In genomic region chr5:128538249-128539037, GRCh38 we compare ENCODE assay signal across 8 cellular contexts. TPM values are rescaled to one million over a fixed set of nuclear protein-coding genes. Genes with fewer than 3 reads are reported as not detected.
DNase-seq lines count a peak whose midpoint lies in the region; ATAC-seq and TF ChIP-seq lines count a peak whose summit lies in the region.

No MANE protein-coding gene starts in this region.

- in situ Hi-C loops in GM13976 (cut with MboI; ENCODE audit: low sequenced_read_pairs, unreplicated experiment), result no loop called here

- TF ChIP-seq CTCF in GM13976 (IDR thresholded peaks at IDR 0.05; ENCODE audit: borderline replicate concordance, control extremely low read depth, extremely low read depth, insufficient read depth, missing control alignments), result no peak
- no peak for TF ChIP-seq CTCF in esophagus squamous epithelium (IDR thresholded peaks at IDR 0.05)

- H3K4me3 Mint-ChIP-seq in naive thymus-derived CD4-positive, alpha-beta T cell, result peak overlapping the region in 1 of 10 donors; percentile 61

- peaks cover 0 to 2% (median 0%) of the 10 kb centered on the region in 5 donors for H3K36me3 Mint-ChIP-seq in naive thymus-derived CD4-positive, alpha-beta T cell

- peak; percentile 76 for ATAC-seq in naive thymus-derived CD4-positive, alpha-beta T cell
- ATAC-seq in HG03439 (IDR thresholded peaks at IDR 0.05; ENCODE audit: unreplicated experiment) (no peak), GM18519 (IDR thresholded peaks at IDR 0.05; ENCODE audit: low FRiP score, unreplicated experiment) (no peak)

- no peak overlapping the region for H3K27ac Mint-ChIP-seq in naive thymus-derived CD4-positive, alpha-beta T cell

- intact Hi-C loops in esophagus squamous epithelium (cut with DNase I), result no loop called here
- intact Hi-C loops in naive thymus-derived CD4-positive, alpha-beta T cell (cut with micrococcal nuclease), result no loop called here

- DNase-seq in GM13976 (ENCODE audit: low spot score) (peak; percentile 19), NOMO-1 treated with DMSO at 0.1 percent for 48 hours (lab: John Stamatoyannopoulos, UW; ENCODE audit: unreplicated experiment) (peak; percentile 83), esophagus squamous epithelium (lab: John Stamatoyannopoulos, UW) (no peak), midbrain (lab: John Stamatoyannopoulos, UW) (no peak)
- peak in 1 of 9 donors; percentile 8 for DNase-seq in naive thymus-derived CD4-positive, alpha-beta T cell
- DNase-seq in stimulated activated CD4-positive, alpha-beta T cell treated with anti-CD3 and anti-CD28 coated beads, Interleukin-4, amount 100 ng/mL, for 4 hours, result no peak

- H3K4me1 ChIP-seq in esophagus squamous epithelium, result peaks cover 15 to 33% (median 19%) of the 10 kb centered on the region in 3 donors
- H3K4me1 ChIP-seq in naive thymus-derived CD4-positive, alpha-beta T cell (ENCODE audit: control insufficient read depth in 2 of 2, insufficient read depth in 2 of 2, low read length in 2 of 2), result no peaks in the 10 kb centered on the region

- peaks cover 0 to 22% (median 3%) of the 10 kb centered on the region in 11 donors for H3K9me3 Mint-ChIP-seq in naive thymus-derived CD4-positive, alpha-beta T cell

- no peaks in the 10 kb centered on the region for H3K9me3 ChIP-seq in esophagus squamous epithelium
- no peaks in the 10 kb centered on the region for H3K9me3 ChIP-seq in naive thymus-derived CD4-positive, alpha-beta T cell (ENCODE audit: control insufficient read depth in 2 of 3, low read length in 3 of 3)

- TF ChIP-seq POLR2A in esophagus squamous epithelium (IDR thresholded peaks at IDR 0.05), result no peak

- peaks cover 0 to 7% (median 5%) of the 10 kb centered on the region in 7 donors for H3K4me1 Mint-ChIP-seq in naive thymus-derived CD4-positive, alpha-beta T cell

- H3K27me3 ChIP-seq in esophagus squamous epithelium, result peaks cover 3 to 48% (median 16%) of the 10 kb centered on the region in 4 donors
- peaks cover 0 to 3% of the 10 kb centered on the region in 2 donors for H3K27me3 ChIP-seq in naive thymus-derived CD4-positive, alpha-beta T cell (ENCODE audit: control insufficient read depth in 2 of 2, insufficient read depth in 2 of 2, low read length in 2 of 2)

- peaks cover 32 to 46% (median 45%) of the 10 kb centered on the region in 5 donors for H3K27me3 Mint-ChIP-seq in naive thymus-derived CD4-positive, alpha-beta T cell

- POLR2A ChIA-PET in naive thymus-derived CD4-positive, alpha-beta T cell (lab: Charles Lee), result no interaction called here

- CTCF ChIA-PET in naive thymus-derived CD4-positive, alpha-beta T cell (lab: Charles Lee), result no interaction called here

- 2 to 4% methylated on average over 29 to 33 of the region's 65 CpGs for WGBS in esophagus squamous epithelium, 2 donors

- H3K36me3 ChIP-seq in esophagus squamous epithelium, result no peaks in the 10 kb centered on the region
- H3K36me3 ChIP-seq in naive thymus-derived CD4-positive, alpha-beta T cell (ENCODE audit: control insufficient read depth in 2 of 3, insufficient read depth in 3 of 3, low read length in 3 of 3), result no peaks in the 10 kb centered on the region

- H3K4me3 ChIP-seq in esophagus squamous epithelium, result peak overlapping the region; percentile 38 to 68 (median 48)
- H3K4me3 ChIP-seq in naive thymus-derived CD4-positive, alpha-beta T cell (ENCODE audit: low read length), result no peak overlapping the region

- peak overlapping the region in 1 of 4 donors; percentile 11 for H3K27ac ChIP-seq in esophagus squamous epithelium
- no peak overlapping the region for H3K27ac ChIP-seq in naive thymus-derived CD4-positive, alpha-beta T cell (ENCODE audit: low read depth, low read length)

RNA-seq across cellular contexts. Expression of gene FBN2, which starts 0.4 kb away (rescaled TPM):
- 1 to 10 TPM in 2 of 4 donors, under 1 TPM in 2; 0.57 to 4.4 (median 1.6) TPM for total RNA-seq in esophagus squamous epithelium
- total RNA-seq in naive thymus-derived CD4-positive, alpha-beta T cell, result 1 to 10 TPM in 1 of 5 experiments, under 1 TPM in 3, not detected in 1; 0.16 to 6.8 (median 0.66) TPM
- under 1 TPM in 1 of 2 donors, not detected in 1; 0.07 TPM for polyA plus RNA-seq in naive thymus-derived CD4-positive, alpha-beta T cell

Comparison
In these comparisons a context has a peak if more than half of its experiments do, and no peak if none do; other contexts are left out.
1. DNase-seq: peak in GM13976 (single experiment) and NOMO-1 treated with DMSO at 0.1 percent for 48 hours (single experiment); none in esophagus squamous epithelium (single experiment), midbrain (single experiment) and stimulated activated CD4-positive, alpha-beta T cell treated with anti-CD3 and anti-CD28 coated beads, Interleukin-4, amount 100 ng/mL, for 4 hours (0 of 2).